Comparison of ENCODE assay signal across 11 cellular contexts in genomic region chr6:16576391-16577368, GRCh38.
A peak's percentile ranks its signal among the peaks of the same experiment; 100 is the strongest.
DNase-seq lines count a peak whose midpoint lies in the region; ATAC-seq and TF ChIP-seq lines count a peak whose summit lies in the region.
"Had no signal": no experiment of that assay in that cellular context is flagged by ENCODE, and none has a peak within 500 bp of the region (broad histone marks: within the 10 kb centered on the region; RNA-seq: fewer than 3 reads in every experiment).

No MANE protein-coding gene starts in this region.

- H2AFZ ChIP-seq in PC-9 = no peak overlapping the region

- no peaks in the 10 kb centered on the region for H3K27me3 ChIP-seq in PC-9 (ENCODE audit: insufficient read depth, low read depth)
- H3K27me3 ChIP-seq in transverse colon = no peaks in the 10 kb centered on the region
- H3K27me3 ChIP-seq in right atrium auricular region = no peaks in the 10 kb centered on the region
- no peaks in the 10 kb centered on the region for H3K27me3 ChIP-seq in A673 (replicated peaks; ENCODE audit: insufficient read depth, low read depth, low read length, poor library complexity)

- POLR2A ChIA-PET in PC-9 (lab: Charles Lee; ENCODE audit: unreplicated experiment) (interaction anchor here (0.7 kb wide), 2 partner anchors 169 to 243 kb away, joined by 4 to 6 read pairs; no protein-coding TSS in a partner anchor), A673 (lab: Charles Lee; ENCODE audit: low non-redundant PET) (interaction anchor here (0.6 kb wide), 1 partner anchor 33 kb away, joined by 4 read pairs; no protein-coding TSS in a partner anchor)

- no peak for TF ChIP-seq CTCF in PC-9 (conservative IDR thresholded peaks at IDR 0.05)
- no peak for TF ChIP-seq CTCF in transverse colon (IDR thresholded peaks at IDR 0.05)
- no peak for TF ChIP-seq CTCF in right atrium auricular region (IDR thresholded peaks at IDR 0.05)
- no peak for TF ChIP-seq CTCF in A673 (conservative IDR thresholded peaks at IDR 0.05; ENCODE audit: low read depth, low read length)

- TF ChIP-seq EP300 in transverse colon (IDR thresholded peaks at IDR 0.05; ENCODE audit: low read depth) = no peak

- peak; percentile 73 for ATAC-seq in HG02943 (IDR thresholded peaks at IDR 0.05; ENCODE audit: low read depth, unreplicated experiment)

- H3K4me1 ChIP-seq in PC-9 (replicated peaks; ENCODE audit: insufficient read depth) (0 out of 2 replicates have a peak, but pooled peaks cover 5% of the 10 kb centered on the region), transverse colon (peaks cover 3 to 20% (median 11%) of the 10 kb centered on the region in 4 donors), right atrium auricular region (peaks cover 0 to 12% of the 10 kb centered on the region in 2 donors), A673 (ENCODE audit: insufficient read depth, low read length, poor library complexity, severe bottlenecking) (no peaks in the 10 kb centered on the region)

- H3K36me3 ChIP-seq in PC-9 (ENCODE audit: low read depth) (no peaks in the 10 kb centered on the region), transverse colon (no peaks in the 10 kb centered on the region), right atrium auricular region (no peaks in the 10 kb centered on the region), A673 (ENCODE audit: insufficient read depth, low read length, poor library complexity, severe bottlenecking) (no peaks in the 10 kb centered on the region)

- H3K79me2 ChIP-seq in PC-9 (ENCODE audit: low read depth) = no peaks in the 10 kb centered on the region

- no peaks in the 10 kb centered on the region for H4K20me1 ChIP-seq in PC-9 (ENCODE audit: insufficient read depth)

- peak overlapping the region; percentile 6; the same call in 1 of the 2 replicates for H3K27ac ChIP-seq in PC-9
- peak overlapping the region; percentile 49 to 65 (median 60) for H3K27ac ChIP-seq in transverse colon
- H3K27ac ChIP-seq in right atrium auricular region = no peak overlapping the region
- no peak overlapping the region for H3K27ac ChIP-seq in A673 (ENCODE audit: low read depth, low read length, poor library complexity, severe bottlenecking)

- H3F3A ChIP-seq in PC-9 (ENCODE audit: insufficient read depth, low read depth) = no peaks in the 10 kb centered on the region

- H3K9me3 ChIP-seq in PC-9 (ENCODE audit: insufficient read depth, low read depth) (no peaks in the 10 kb centered on the region), transverse colon (no peaks in the 10 kb centered on the region), right atrium auricular region (no peaks in the 10 kb centered on the region), A673 (ENCODE audit: low read depth, low read length, poor library complexity, severe bottlenecking) (no peaks in the 10 kb centered on the region)

- no peaks in the 10 kb centered on the region for H3K9me2 ChIP-seq in PC-9 (ENCODE audit: insufficient read depth)

- no peak overlapping the region for H3K4me2 ChIP-seq in PC-9

- peak; percentile 6 for DNase-seq in stimulated activated CD4-positive, alpha-beta T cell treated with anti-CD3 and anti-CD28 coated beads, Interleukin-4, amount 100 ng/mL, for 24 hours
- no peak for DNase-seq in stimulated activated CD4-positive, alpha-beta T cell treated with anti-CD3 and anti-CD28 coated beads, Interleukin-12 subunit alpha, Interleukin-12 subunit beta, amount 100 ng/mL, for 4 hours
- no peak for DNase-seq in PC-9
- DNase-seq in transverse colon = peak; percentile 37
- DNase-seq in right atrium auricular region (ENCODE audit: low spot score) = no peak
- DNase-seq in NCI-H187 treated with DMSO at 0.1 percent for 48 hours (lab: John Stamatoyannopoulos, UW) = no peak
- no peak for DNase-seq in A673 (ENCODE audit: low spot score)
- DNase-seq: foreskin melanocyte, Right ventricle myocardium superior, substantia nigra had no signal

- in situ Hi-C loops in transverse colon (cut with MboI; ENCODE audit: low pct_ligation_motif_present in 1 of 4, low pct_unique_long_range_greater_than_20kb in 1 of 4, low sequenced_read_pairs in 3 of 4) = no loop called here

- WGBS in transverse colon (ENCODE audit: low coverage in 1 of 2), 2 donors = 40 to 43% methylated on average over 7 to 9 of the region's 9 CpGs

- TF ChIP-seq POLR2A in transverse colon (IDR thresholded peaks at IDR 0.05) = no peak

- CTCF ChIA-PET in PC-9 (lab: Charles Lee) = no interaction called here
- CTCF ChIA-PET in A673 (lab: Charles Lee) = no interaction called here

- H3K4me3 ChIP-seq in PC-9 (no peak overlapping the region), transverse colon (peak overlapping the region in 1 of 4 donors; percentile 6), right atrium auricular region (no peak overlapping the region), A673 (ENCODE audit: low read depth, low read length, poor library complexity, severe bottlenecking) (no peak overlapping the region)

- BruUV-seq in PC-9 (replicated peaks; lab: Mats Ljungman, UMichigan) (no TSS peak), A673 (replicated peaks; lab: Mats Ljungman, UMichigan) (no TSS peak)

- intact Hi-C loops in PC-9 (cut with micrococcal nuclease; ENCODE audit: unreplicated experiment) = no loop called here
- intact Hi-C loops in transverse colon (cut with DNase I; ENCODE audit: low total_unique reads) = no loop called here
- intact Hi-C loops in A673 (cut with micrococcal nuclease; ENCODE audit: unreplicated experiment) = no loop called here

Comparison
In these comparisons a context has a peak if more than half of its experiments do, and no peak if none do; other contexts are left out.
1. DNase-seq: peak in stimulated activated CD4-positive, alpha-beta T cell treated with anti-CD3 and anti-CD28 coated beads, Interleukin-4, amount 100 ng/mL, for 24 hours (single experiment) and transverse colon (single experiment); none in stimulated activated CD4-positive, alpha-beta T cell treated with anti-CD3 and anti-CD28 coated beads, Interleukin-12 subunit alpha, Interleukin-12 subunit beta, amount 100 ng/mL, for 4 hours (single experiment), PC-9 (0 of 2), right atrium auricular region (single experiment), NCI-H187 treated with DMSO at 0.1 percent for 48 hours (single experiment) and A673 (single experiment).
2. H3K27ac ChIP-seq: peak in PC-9 (single experiment) and transverse colon (4 of 4); none in right atrium auricular region (0 of 2) and A673 (single experiment).